In the genomic region with DNA sequence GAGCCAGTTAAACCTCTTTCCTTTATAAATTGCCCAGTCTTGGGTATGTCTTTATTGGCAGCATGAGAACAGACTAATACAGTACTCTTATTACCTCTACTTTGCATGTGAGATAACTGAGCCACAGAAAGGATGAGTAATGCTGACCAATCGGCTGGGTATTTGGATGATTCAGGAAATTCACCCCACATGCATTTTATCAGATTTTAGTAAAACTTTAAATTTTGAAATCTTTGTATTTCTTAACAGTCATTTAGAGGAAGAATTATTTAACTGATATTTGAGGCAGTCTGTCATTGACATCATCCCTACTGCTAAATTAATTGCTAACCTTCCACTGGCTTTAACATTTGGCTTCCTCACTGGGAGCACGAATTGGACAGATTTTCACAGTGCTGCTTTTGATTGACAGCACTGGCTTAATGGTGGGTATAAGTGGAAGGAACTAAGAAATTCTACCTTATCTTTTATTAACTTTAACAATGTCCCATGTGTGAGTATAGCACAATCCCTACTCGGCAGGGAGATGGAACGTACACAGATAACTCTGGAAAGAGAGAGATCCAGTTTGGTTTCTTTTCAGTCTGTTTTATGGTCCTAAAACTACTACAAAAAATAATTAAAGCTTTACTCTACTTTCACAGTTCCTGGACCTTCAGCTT, we compare ENCODE assay signal across 15 cellular contexts.
DNase-seq lines count a peak whose midpoint lies in the region; ATAC-seq and TF ChIP-seq lines count a peak whose summit lies in the region.
"Had no signal": no experiment of that assay in that cellular context is flagged by ENCODE, and none has a peak within 500 bp of the region (broad histone marks: within the 10 kb centered on the region; RNA-seq: fewer than 3 reads in every experiment).

No MANE protein-coding gene starts in this region.

- peak; percentile 94 for DNase-seq in EL
- peak; percentile 75 for DNase-seq in RKO (ENCODE audit: low spot score)
- DNase-seq in fibroblast of mammary gland (ENCODE audit: low read depth), result peak; percentile 95
- no peak for DNase-seq in omental fat pad (ENCODE audit: low spot score)
- no peak for DNase-seq in superior temporal gyrus (ENCODE audit: extremely low spot score)
- no peak for DNase-seq in nucleus accumbens (lab: John Stamatoyannopoulos, UW)
- no peak for DNase-seq in stimulated activated effector memory CD8-positive, alpha-beta T cell treated with anti-CD3 and anti-CD28 coated beads, Interleukin-12 subunit alpha, Interleukin-12 subunit beta, amount 100 ng/mL, for 72 hours (ENCODE audit: low spot score in 2 of 2)
- DNase-seq: activated CD4-positive, alpha-beta T cell treated with anti-CD3 and anti-CD28 coated beads, Interleukin-2, amount 10 ng/mL, durations not matched to agents 7 days and 5 days; activated gamma-delta T cell; dermis blood vessel endothelial cell; DMS153; naive thymus-derived CD8-positive, alpha-beta T cell; NCI-H2227 treated with DMSO at 0.1 percent for 48 hours; stimulated activated naive CD4-positive, alpha-beta T cell had no signal

- no peak overlapping the region for H3K27ac Mint-ChIP-seq in stimulated activated effector memory CD8-positive, alpha-beta T cell treated with anti-CD3 and anti-CD28 coated beads, Interleukin-12 subunit alpha, Interleukin-12 subunit beta, amount 100 ng/mL, for 72 hours
- H3K27ac Mint-ChIP-seq: activated CD4-positive, alpha-beta T cell treated with anti-CD3 and anti-CD28 coated beads, Interleukin-2, amount 10 ng/mL, durations not matched to agents 7 days and 5 days; naive thymus-derived CD8-positive, alpha-beta T cell had no signal

- TF ChIP-seq CTCF in fibroblast of mammary gland (conservative IDR thresholded peaks at IDR 0.05; ENCODE audit: control insufficient read depth, insufficient read depth, low read depth, low read length), result no peak
- TF ChIP-seq CTCF in omental fat pad (IDR thresholded peaks at IDR 0.05), result no peak

- H3K4me1 Mint-ChIP-seq in stimulated activated effector memory CD8-positive, alpha-beta T cell treated with anti-CD3 and anti-CD28 coated beads, Interleukin-12 subunit alpha, Interleukin-12 subunit beta, amount 100 ng/mL, for 72 hours, result no peaks in the 10 kb centered on the region
- H3K4me1 Mint-ChIP-seq: activated CD4-positive, alpha-beta T cell treated with anti-CD3 and anti-CD28 coated beads, Interleukin-2, amount 10 ng/mL, durations not matched to agents 7 days and 5 days; naive thymus-derived CD8-positive, alpha-beta T cell had no signal

- no peak overlapping the region for H3K4me3 Mint-ChIP-seq in stimulated activated effector memory CD8-positive, alpha-beta T cell treated with anti-CD3 and anti-CD28 coated beads, Interleukin-12 subunit alpha, Interleukin-12 subunit beta, amount 100 ng/mL, for 72 hours
- H3K4me3 Mint-ChIP-seq: activated CD4-positive, alpha-beta T cell treated with anti-CD3 and anti-CD28 coated beads, Interleukin-2, amount 10 ng/mL, durations not matched to agents 7 days and 5 days; naive thymus-derived CD8-positive, alpha-beta T cell had no signal

- ATAC-seq in omental fat pad (ENCODE audit: low FRiP score) (peak; percentile 81), GM21825 (IDR thresholded peaks at IDR 0.05; ENCODE audit: unreplicated experiment) (no peak)
- no peak for ATAC-seq in stimulated activated effector memory CD8-positive, alpha-beta T cell treated with anti-CD3 and anti-CD28 coated beads, Interleukin-12 subunit alpha, Interleukin-12 subunit beta, amount 100 ng/mL, for 72 hours
- ATAC-seq: naive thymus-derived CD8-positive, alpha-beta T cell had no signal

- no peak overlapping the region for H3K4me3 ChIP-seq in fibroblast of mammary gland (ENCODE audit: control insufficient read depth, low read depth, low read length)

- no peaks in the 10 kb centered on the region for H3K36me3 Mint-ChIP-seq in stimulated activated effector memory CD8-positive, alpha-beta T cell treated with anti-CD3 and anti-CD28 coated beads, Interleukin-12 subunit alpha, Interleukin-12 subunit beta, amount 100 ng/mL, for 72 hours
- H3K36me3 Mint-ChIP-seq: naive thymus-derived CD8-positive, alpha-beta T cell had no signal

- no peaks in the 10 kb centered on the region for H3K9me3 Mint-ChIP-seq in stimulated activated effector memory CD8-positive, alpha-beta T cell treated with anti-CD3 and anti-CD28 coated beads, Interleukin-12 subunit alpha, Interleukin-12 subunit beta, amount 100 ng/mL, for 72 hours
- H3K9me3 Mint-ChIP-seq: activated CD4-positive, alpha-beta T cell treated with anti-CD3 and anti-CD28 coated beads, Interleukin-2, amount 10 ng/mL, durations not matched to agents 7 days and 5 days had no signal

Comparison
In these comparisons a context has a peak if more than half of its experiments do, and no peak if none do; other contexts are left out.
1. DNase-seq: peak in EL (single experiment), RKO (single experiment) and fibroblast of mammary gland (single experiment); none in omental fat pad (single experiment), superior temporal gyrus (single experiment), nucleus accumbens (0 of 56) and stimulated activated effector memory CD8-positive, alpha-beta T cell treated with anti-CD3 and anti-CD28 coated beads, Interleukin-12 subunit alpha, Interleukin-12 subunit beta, amount 100 ng/mL, for 72 hours (0 of 2).